ENCODE assay signal across 8 cellular contexts in genomic region chrX:155026727-155027508, GRCh38. TPM values are rescaled to one million over a fixed set of nuclear protein-coding genes. Genes with fewer than 3 reads are reported as not detected.
DNase-seq lines count a peak whose midpoint lies in the region; ATAC-seq lines count a peak whose summit lies in the region.

A gene with protein sequence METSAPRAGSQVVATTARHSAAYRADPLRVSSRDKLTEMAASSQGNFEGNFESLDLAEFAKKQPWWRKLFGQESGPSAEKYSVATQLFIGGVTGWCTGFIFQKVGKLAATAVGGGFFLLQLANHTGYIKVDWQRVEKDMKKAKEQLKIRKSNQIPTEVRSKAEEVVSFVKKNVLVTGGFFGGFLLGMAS (plus strand): TSS chrX:155026844. CDS start chrX:155026939, 95 bp downstream.

- H3K9me3 Mint-ChIP-seq in IgD-negative memory B cell = no peaks in the 10 kb centered on the region

- peaks cover 5 to 19% (median 13%) of the 10 kb centered on the region in 3 donors for H3K4me1 Mint-ChIP-seq in IgD-negative memory B cell

- no peaks in the 10 kb centered on the region for H3K27me3 ChIP-seq in mononuclear cell (ENCODE audit: insufficient read depth, low read length)

- DNase-seq in DMS153 (lab: John Stamatoyannopoulos, UW) (peak; percentile 96), OCI-M1 (lab: John Stamatoyannopoulos, UW) (peak; percentile 96), activated T-cell treated with anti-CD3 and anti-CD28 coated beads for 24 hours (ENCODE audit: low read depth) (peak; percentile 87), epidermal melanocyte (ENCODE audit: insufficient read length, low spot score) (peak; percentile 42)
- peak; percentile 79 to 88 for DNase-seq in stimulated activated CD8-positive, alpha-beta memory T cell treated with anti-CD3 and anti-CD28 coated beads, Interleukin-4, amount 100 ng/mL, for 1 hour (ENCODE audit: low read depth in 2 of 2, low spot score in 1 of 2)

- no peaks in the 10 kb centered on the region for H3K9me3 ChIP-seq in mononuclear cell (ENCODE audit: low read depth, low read length)

- no peaks in the 10 kb centered on the region for H3K27me3 Mint-ChIP-seq in IgD-negative memory B cell

- H3K36me3 Mint-ChIP-seq in IgD-negative memory B cell = no peaks in the 10 kb centered on the region

- H3K4me3 ChIP-seq in mononuclear cell (ENCODE audit: low read length) = peak within 1 kb of the TSS; percentile 68

- H3K4me1 ChIP-seq in mononuclear cell (ENCODE audit: insufficient read depth, low read length) = peaks cover 8% of the 10 kb centered on the region

- peak; percentile 84 for ATAC-seq in GM21576 (IDR thresholded peaks at IDR 0.05; ENCODE audit: unreplicated experiment)

- peak within 1 kb of the TSS; percentile 96 to 98 (median 97) for H3K27ac Mint-ChIP-seq in IgD-negative memory B cell

- H3K4me3 Mint-ChIP-seq in IgD-negative memory B cell = peak within 1 kb of the TSS; percentile 85 to 94 (median 92)

RNA-seq across cellular contexts. Expression of the gene that starts here (rescaled TPM):
- polyA plus RNA-seq in IgD-negative memory B cell = 169 TPM
- total RNA-seq in mononuclear cell = 40.2 TPM

Comparison
In these comparisons a context has a peak if more than half of its experiments do, and no peak if none do; other contexts are left out.
1. Peak in every context shown above with its lines: DNase-seq, ATAC-seq and H3K4me3 ChIP-seq.
2. DNase-seq: peak in every context shown above with its lines; median percentile 96 in DMS153; 96 in OCI-M1; 87 in activated T-cell treated with anti-CD3 and anti-CD28 coated beads for 24 hours; 84 in stimulated activated CD8-positive, alpha-beta memory T cell treated with anti-CD3 and anti-CD28 coated beads, Interleukin-4, amount 100 ng/mL, for 1 hour; 42 in epidermal melanocyte.